Comparison of ENCODE assay signal across 16 cellular contexts in the genomic region with DNA sequence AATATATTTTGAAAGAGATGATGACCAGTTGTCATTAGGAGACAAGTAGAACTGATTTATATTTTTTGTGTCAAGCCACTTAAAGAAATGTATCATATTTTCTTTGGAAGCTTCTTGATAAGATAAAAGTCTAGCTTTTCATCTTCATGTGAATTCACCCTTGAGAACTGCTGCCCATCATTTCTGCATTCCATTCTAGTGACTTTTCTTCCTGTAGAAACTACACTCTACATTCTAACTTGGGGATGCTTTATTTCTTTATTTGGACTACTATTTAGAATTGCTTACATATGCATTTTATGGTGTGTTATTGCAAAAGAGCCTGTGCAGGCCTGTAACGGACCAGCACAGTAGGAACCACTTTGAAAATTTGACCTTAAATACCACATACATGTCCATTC.
DNase-seq lines count a peak whose midpoint lies in the region; ATAC-seq, FAIRE-seq and TF ChIP-seq lines count a peak whose summit lies in the region.
"Had no signal": no experiment of that assay in that cellular context is flagged by ENCODE, and none has a peak within 500 bp of the region (broad histone marks: within the 10 kb centered on the region; RNA-seq: fewer than 3 reads in every experiment).

No MANE protein-coding gene starts in this region.

- no peak for TF ChIP-seq RAD21 in HepG2 (CRISPR knock-in tag; IDR thresholded peaks at IDR 0.05)

- H2AFZ ChIP-seq in HepG2 (ENCODE audit: low read length): no peak overlapping the region
- H2AFZ ChIP-seq in astrocyte (ENCODE audit: low read depth, low read length): no peak overlapping the region

- H3K36me3 Mint-ChIP-seq in astrocyte (ENCODE audit: low read depth, unreplicated experiment): no peaks in the 10 kb centered on the region

- CTCF ChIA-PET in HepG2 (lab: Yijun Ruan, JAX; ENCODE audit: low intra/inter-chr PET ratio, low total read pairs): no interaction called here

- intact Hi-C loops in HepG2 (cut with micrococcal nuclease; ENCODE audit: unreplicated experiment): no loop called here
- intact Hi-C loops in right lobe of liver (cut with DNase I): no loop called here
- intact Hi-C loops in body of pancreas (cut with DNase I): no loop called here
- intact Hi-C loops in vagina (cut with DNase I): loop anchor here (1.0 kb wide), 1 partner anchor 28 kb away; no protein-coding TSS in a partner anchor

- 0% methylated on average over 1 of the region's 1 CpG for WGBS in HepG2 (ENCODE audit: low lambda C conversion rate)
- WGBS in right lobe of liver (ENCODE audit: insufficient coverage, low coverage, low lambda C conversion rate, missing lambda C conversion rate): 60% methylated on average over 1 of the region's 1 CpG
- 84 to 92% methylated on average over 1 of the region's 1 CpG for WGBS in body of pancreas, 2 donors

- H3K27ac ChIP-seq in HepG2 (ENCODE audit: extremely low read length, insufficient read depth, low read length) (no peak overlapping the region), right lobe of liver (no peak overlapping the region), astrocyte (ENCODE audit: low read depth, low read length) (peak overlapping the region; percentile 57), body of pancreas (no peak overlapping the region), vagina (no peak overlapping the region)
- H3K27ac ChIP-seq: left lung, upper lobe of right lung had no signal

- ATAC-seq in HepG2: no peak
- no peak for ATAC-seq in right lobe of liver
- no peak for ATAC-seq in body of pancreas
- ATAC-seq: left lung, upper lobe of right lung had no signal

- H3K27me3 ChIP-seq in HepG2 (ENCODE audit: control insufficient read depth in 1 of 2, insufficient read depth in 2 of 2, low read length in 2 of 2) (no peaks in the 10 kb centered on the region), right lobe of liver (no peaks in the 10 kb centered on the region), astrocyte (ENCODE audit: insufficient read depth, low read length) (no peaks in the 10 kb centered on the region), body of pancreas (no peaks in the 10 kb centered on the region), vagina (no peaks in the 10 kb centered on the region)
- H3K27me3 ChIP-seq: left lung, upper lobe of right lung had no signal

- peaks cover 30% of the 10 kb centered on the region for H3K4me1 Mint-ChIP-seq in astrocyte (ENCODE audit: low read depth, unreplicated experiment)

- no peaks in the 10 kb centered on the region for H3K27me3 Mint-ChIP-seq in astrocyte (ENCODE audit: low read depth, unreplicated experiment)

- no peaks in the 10 kb centered on the region for H3K9me3 ChIP-seq in HepG2 (ENCODE audit: low read length)
- H3K9me3 ChIP-seq in right lobe of liver: no peaks in the 10 kb centered on the region
- no peaks in the 10 kb centered on the region for H3K9me3 ChIP-seq in astrocyte (ENCODE audit: insufficient read depth, low read depth, low read length)
- H3K9me3 ChIP-seq in body of pancreas: no peaks in the 10 kb centered on the region
- H3K9me3 ChIP-seq in vagina: no peaks in the 10 kb centered on the region
- H3K9me3 ChIP-seq: left lung, upper lobe of right lung had no signal

- DNase-seq in HepG2 (ENCODE audit: low spot score) (no peak), right lobe of liver (no peak), astrocyte (ENCODE audit: low read depth) (peak; percentile 73), foreskin melanocyte (peak; percentile 28), urothelium cell line (ENCODE audit: low spot score) (peak; percentile 17), body of pancreas (no peak), UCSD-AML1 (lab: John Stamatoyannopoulos, UW; ENCODE audit: unreplicated experiment) (no peak), vagina (ENCODE audit: extremely low spot score in 2 of 2) (no peak)
- DNase-seq: activated CD4-positive, alpha-beta T cell treated with anti-CD3 and anti-CD28 coated beads, Interleukin-2, amount 50 U/mL, for 4 hours; cortex of kidney; GOT3; left lung; NCI-H1105; NCI-H510A treated with DMSO at 0.1 percent for 48 hours had no signal

- H4K20me1 ChIP-seq in HepG2 (ENCODE audit: insufficient read depth, low read length) (no peaks in the 10 kb centered on the region), astrocyte (ENCODE audit: insufficient read depth, low read length) (no peaks in the 10 kb centered on the region)

- TF ChIP-seq EP300 in HepG2 (IDR thresholded peaks at IDR 0.05; ENCODE audit: low read depth in 2 of 2, low read length in 2 of 2): no peak
- no peak for TF ChIP-seq EP300 in HepG2 (CRISPR knock-in tag; IDR thresholded peaks at IDR 0.05; ENCODE audit: borderline replicate concordance)

- FAIRE-seq in HepG2 (lab: Jason Lieb, UNC): no peak
- peak; percentile 87 for FAIRE-seq in astrocyte (lab: Jason Lieb, UNC)
- FAIRE-seq in urothelium cell line (lab: Jason Lieb, UNC): no peak
- FAIRE-seq: A204.1 had no signal

- no peak overlapping the region for H3K4me3 Mint-ChIP-seq in astrocyte (ENCODE audit: unreplicated experiment)

- no peak overlapping the region for H3K9ac ChIP-seq in HepG2 (ENCODE audit: insufficient read depth, low read depth, low read length)
- H3K9ac ChIP-seq in astrocyte (ENCODE audit: low read length): no peak overlapping the region

- TF ChIP-seq CTCF in HepG2 (CRISPR knock-in tag; IDR thresholded peaks at IDR 0.05): no peak
- TF ChIP-seq CTCF in right lobe of liver (IDR thresholded peaks at IDR 0.05): no peak
- no peak for TF ChIP-seq CTCF in astrocyte (IDR thresholded peaks at IDR 0.05; ENCODE audit: insufficient read depth, low read depth, low read length)
- TF ChIP-seq CTCF in body of pancreas (IDR thresholded peaks at IDR 0.05): no peak
- TF ChIP-seq CTCF in vagina (IDR thresholded peaks at IDR 0.05): no peak

- in situ Hi-C loops in HepG2 (cut with HindIII; ENCODE audit: extremely low pct_ligation_motif_present, low pct_unique_long_range_greater_than_20kb): no loop called here

- H3K27ac Mint-ChIP-seq in astrocyte (ENCODE audit: unreplicated experiment): peak overlapping the region; percentile 88

- H3K79me2 ChIP-seq in HepG2 (ENCODE audit: insufficient read depth, low read length): no peaks in the 10 kb centered on the region
- H3K79me2 ChIP-seq in astrocyte (ENCODE audit: insufficient read depth, low read length): no peaks in the 10 kb centered on the region

- no peaks in the 10 kb centered on the region for H3K36me3 ChIP-seq in HepG2 (replicated peaks in 1 of 2; ENCODE audit: control insufficient read depth in 1 of 2, insufficient read depth in 2 of 2, low read length in 2 of 2)
- no peaks in the 10 kb centered on the region for H3K36me3 ChIP-seq in right lobe of liver
- H3K36me3 ChIP-seq in astrocyte (ENCODE audit: insufficient read depth, low read length): no peaks in the 10 kb centered on the region
- H3K36me3 ChIP-seq in body of pancreas (replicated peaks in 1 of 2; ENCODE audit: insufficient read depth in 1 of 2, low read depth in 2 of 2): no peaks in the 10 kb centered on the region
- no peaks in the 10 kb centered on the region for H3K36me3 ChIP-seq in vagina
- H3K36me3 ChIP-seq: left lung, upper lobe of right lung had no signal

- H3K9me3 Mint-ChIP-seq in astrocyte (ENCODE audit: unreplicated experiment): no peaks in the 10 kb centered on the region

- H3K4me2 ChIP-seq in HepG2 (ENCODE audit: low read depth, low read length): no peak overlapping the region
- peak overlapping the region; percentile 23 for H3K4me2 ChIP-seq in astrocyte (ENCODE audit: low read length)

- BruUV-seq in HepG2 (replicated peaks; lab: Mats Ljungman, UMichigan): no TSS peak

- H3K4me3 ChIP-seq in HepG2 (replicated peaks in 1 of 3; ENCODE audit: insufficient read depth in 1 of 3, low read depth in 2 of 3, low read length in 3 of 3): no peak overlapping the region
- H3K4me3 ChIP-seq in right lobe of liver: no peak overlapping the region
- H3K4me3 ChIP-seq in astrocyte (ENCODE audit: insufficient read depth, low read depth, low read length): no peak overlapping the region
- H3K4me3 ChIP-seq in body of pancreas: no peak overlapping the region
- no peak overlapping the region for H3K4me3 ChIP-seq in vagina
- H3K4me3 ChIP-seq: left lung, upper lobe of right lung had no signal

- POLR2A ChIA-PET in HepG2 (lab: Yijun Ruan, JAX): no interaction called here

- TF ChIP-seq POLR2A in HepG2 (IDR thresholded peaks at IDR 0.05; ENCODE audit: insufficient read depth in 1 of 2, low read depth in 2 of 2, low read length in 2 of 2): no peak
- TF ChIP-seq POLR2A in right lobe of liver (IDR thresholded peaks at IDR 0.05): no peak
- no peak for TF ChIP-seq POLR2A in body of pancreas (IDR thresholded peaks at IDR 0.05)
- TF ChIP-seq POLR2A in vagina (IDR thresholded peaks at IDR 0.05): no peak

- H3K4me1 ChIP-seq in HepG2 (ENCODE audit: insufficient read depth, low read length): no peaks in the 10 kb centered on the region
- no peaks in the 10 kb centered on the region for H3K4me1 ChIP-seq in right lobe of liver
- peaks cover 8% of the 10 kb centered on the region for H3K4me1 ChIP-seq in astrocyte (ENCODE audit: insufficient read depth, low read length)
- H3K4me1 ChIP-seq in body of pancreas: no peaks in the 10 kb centered on the region
- H3K4me1 ChIP-seq in vagina: no peaks in the 10 kb centered on the region
- H3K4me1 ChIP-seq: left lung, upper lobe of right lung had no signal

TF ChIP-seq in HepG2, 621 proteins besides CTCF, POLR2A, EP300 and RAD21 (continues in another document):
- TF ChIP-seq MAFF (IDR thresholded peaks at IDR 0.05; ENCODE audit: low read depth, low read length) (peak; percentile 80), MAFK (conservative IDR thresholded peaks at IDR 0.05 in 1 of 2, IDR thresholded peaks at IDR 0.05 in 1 of 2; ENCODE audit: low read length in 2 of 2) (peak; percentile 70 to 89; a peak in 3 of 4 replicates)

Comparison
In these comparisons a context has a peak if more than half of its experiments do, and no peak if none do; other contexts are left out.
1. DNase-seq: peak in astrocyte (single experiment), foreskin melanocyte (single experiment) and urothelium cell line (single experiment); none in HepG2 (single experiment), right lobe of liver (0 of 3), body of pancreas (0 of 4), UCSD-AML1 (single experiment) and vagina (0 of 2).